ENCODE assay signal across 1 cellular context in the genomic region with DNA sequence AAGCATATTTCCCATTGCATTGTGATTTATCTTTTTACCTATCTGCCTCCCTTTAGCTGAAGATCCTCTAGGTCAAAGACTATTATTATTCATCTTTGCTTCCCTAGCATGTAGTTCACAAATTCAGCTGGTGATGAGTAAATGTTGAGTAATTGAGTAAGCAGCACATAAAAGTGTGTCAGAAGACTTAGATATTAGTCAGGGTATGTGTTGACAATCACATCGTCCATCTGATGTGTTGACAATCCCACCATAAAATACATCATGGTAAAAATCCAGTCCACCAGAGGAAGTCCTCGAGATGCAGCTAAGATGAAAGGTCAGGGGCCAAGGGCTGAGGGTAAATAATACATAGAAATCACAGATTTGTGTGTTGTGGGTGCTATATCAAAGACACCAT.
TF ChIP-seq lines count a peak whose summit lies in the region.

No MANE protein-coding gene starts in this region.

TF ChIP-seq in HepG2, 621 proteins besides CTCF, POLR2A, EP300 and RAD21 (continued from another document and continues in another):
- TF ChIP-seq DZIP1 (CRISPR knock-in tag; IDR thresholded peaks at IDR 0.05) (no peak), ZNF274 (CRISPR knock-in tag; IDR thresholded peaks at IDR 0.05) (no peak), NKX3-1 (CRISPR knock-in tag; IDR thresholded peaks at IDR 0.05) (no peak), AHDC1 (CRISPR knock-in tag; IDR thresholded peaks at IDR 0.05; ENCODE audit: borderline replicate concordance) (peak; percentile 31; the same call in 1 of the 2 replicates), DDIT3 (CRISPR knock-in tag; IDR thresholded peaks at IDR 0.05) (no peak), ZSCAN25 (CRISPR knock-in tag; IDR thresholded peaks at IDR 0.05) (no peak), MED1 (CRISPR knock-in tag; IDR thresholded peaks at IDR 0.05) (peak; percentile 36; the same call in 1 of the 2 replicates), HMG20A (CRISPR knock-in tag; IDR thresholded peaks at IDR 0.05; ENCODE audit: borderline replicate concordance) (peak; percentile 54; the same call in 1 of the 2 replicates), YEATS4 (CRISPR knock-in tag; IDR thresholded peaks at IDR 0.05; ENCODE audit: borderline replicate concordance) (no peak), RARA (CRISPR knock-in tag; IDR thresholded peaks at IDR 0.05) (peak; percentile 59; the same call in 1 of the 2 replicates), ZC3H13 (CRISPR knock-in tag; IDR thresholded peaks at IDR 0.05) (no peak)
- TF ChIP-seq, protein P1, sequence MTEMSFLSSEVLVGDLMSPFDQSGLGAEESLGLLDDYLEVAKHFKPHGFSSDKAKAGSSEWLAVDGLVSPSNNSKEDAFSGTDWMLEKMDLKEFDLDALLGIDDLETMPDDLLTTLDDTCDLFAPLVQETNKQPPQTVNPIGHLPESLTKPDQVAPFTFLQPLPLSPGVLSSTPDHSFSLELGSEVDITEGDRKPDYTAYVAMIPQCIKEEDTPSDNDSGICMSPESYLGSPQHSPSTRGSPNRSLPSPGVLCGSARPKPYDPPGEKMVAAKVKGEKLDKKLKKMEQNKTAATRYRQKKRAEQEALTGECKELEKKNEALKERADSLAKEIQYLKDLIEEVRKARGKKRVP (CRISPR knock-in tag; IDR thresholded peaks at IDR 0.05): peak in 1 of 2 experiments; percentile 63; a peak in 2 of 4 replicates
- TF ChIP-seq, protein P2, sequence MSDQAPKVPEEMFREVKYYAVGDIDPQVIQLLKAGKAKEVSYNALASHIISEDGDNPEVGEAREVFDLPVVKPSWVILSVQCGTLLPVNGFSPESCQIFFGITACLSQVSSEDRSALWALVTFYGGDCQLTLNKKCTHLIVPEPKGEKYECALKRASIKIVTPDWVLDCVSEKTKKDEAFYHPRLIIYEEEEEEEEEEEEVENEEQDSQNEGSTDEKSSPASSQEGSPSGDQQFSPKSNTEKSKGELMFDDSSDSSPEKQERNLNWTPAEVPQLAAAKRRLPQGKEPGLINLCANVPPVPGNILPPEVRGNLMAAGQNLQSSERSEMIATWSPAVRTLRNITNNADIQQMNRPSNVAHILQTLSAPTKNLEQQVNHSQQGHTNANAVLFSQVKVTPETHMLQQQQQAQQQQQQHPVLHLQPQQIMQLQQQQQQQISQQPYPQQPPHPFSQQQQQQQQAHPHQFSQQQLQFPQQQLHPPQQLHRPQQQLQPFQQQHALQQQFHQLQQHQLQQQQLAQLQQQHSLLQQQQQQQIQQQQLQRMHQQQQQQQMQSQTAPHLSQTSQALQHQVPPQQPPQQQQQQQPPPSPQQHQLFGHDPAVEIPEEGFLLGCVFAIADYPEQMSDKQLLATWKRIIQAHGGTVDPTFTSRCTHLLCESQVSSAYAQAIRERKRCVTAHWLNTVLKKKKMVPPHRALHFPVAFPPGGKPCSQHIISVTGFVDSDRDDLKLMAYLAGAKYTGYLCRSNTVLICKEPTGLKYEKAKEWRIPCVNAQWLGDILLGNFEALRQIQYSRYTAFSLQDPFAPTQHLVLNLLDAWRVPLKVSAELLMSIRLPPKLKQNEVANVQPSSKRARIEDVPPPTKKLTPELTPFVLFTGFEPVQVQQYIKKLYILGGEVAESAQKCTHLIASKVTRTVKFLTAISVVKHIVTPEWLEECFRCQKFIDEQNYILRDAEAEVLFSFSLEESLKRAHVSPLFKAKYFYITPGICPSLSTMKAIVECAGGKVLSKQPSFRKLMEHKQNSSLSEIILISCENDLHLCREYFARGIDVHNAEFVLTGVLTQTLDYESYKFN (CRISPR knock-in tag; conservative IDR thresholded peaks at IDR 0.05): no peak
- TF ChIP-seq, protein P3, sequence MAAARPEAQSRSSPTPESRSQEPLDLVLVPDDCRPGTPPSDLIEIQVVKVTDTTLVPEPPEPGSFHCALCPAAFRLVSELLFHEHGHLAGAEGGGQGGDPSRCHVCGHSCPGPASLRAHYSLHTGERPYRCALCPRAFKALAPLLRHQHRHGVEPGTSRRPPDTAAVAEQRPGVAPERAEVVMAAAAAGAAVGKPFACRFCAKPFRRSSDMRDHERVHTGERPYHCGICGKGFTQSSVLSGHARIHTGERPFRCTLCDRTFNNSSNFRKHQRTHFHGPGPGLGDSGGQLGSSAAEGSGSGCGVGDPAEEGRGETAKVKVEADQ (CRISPR knock-in tag; IDR thresholded peaks at IDR 0.05; ENCODE audit: borderline replicate concordance): no peak
- TF ChIP-seq, protein P4, sequence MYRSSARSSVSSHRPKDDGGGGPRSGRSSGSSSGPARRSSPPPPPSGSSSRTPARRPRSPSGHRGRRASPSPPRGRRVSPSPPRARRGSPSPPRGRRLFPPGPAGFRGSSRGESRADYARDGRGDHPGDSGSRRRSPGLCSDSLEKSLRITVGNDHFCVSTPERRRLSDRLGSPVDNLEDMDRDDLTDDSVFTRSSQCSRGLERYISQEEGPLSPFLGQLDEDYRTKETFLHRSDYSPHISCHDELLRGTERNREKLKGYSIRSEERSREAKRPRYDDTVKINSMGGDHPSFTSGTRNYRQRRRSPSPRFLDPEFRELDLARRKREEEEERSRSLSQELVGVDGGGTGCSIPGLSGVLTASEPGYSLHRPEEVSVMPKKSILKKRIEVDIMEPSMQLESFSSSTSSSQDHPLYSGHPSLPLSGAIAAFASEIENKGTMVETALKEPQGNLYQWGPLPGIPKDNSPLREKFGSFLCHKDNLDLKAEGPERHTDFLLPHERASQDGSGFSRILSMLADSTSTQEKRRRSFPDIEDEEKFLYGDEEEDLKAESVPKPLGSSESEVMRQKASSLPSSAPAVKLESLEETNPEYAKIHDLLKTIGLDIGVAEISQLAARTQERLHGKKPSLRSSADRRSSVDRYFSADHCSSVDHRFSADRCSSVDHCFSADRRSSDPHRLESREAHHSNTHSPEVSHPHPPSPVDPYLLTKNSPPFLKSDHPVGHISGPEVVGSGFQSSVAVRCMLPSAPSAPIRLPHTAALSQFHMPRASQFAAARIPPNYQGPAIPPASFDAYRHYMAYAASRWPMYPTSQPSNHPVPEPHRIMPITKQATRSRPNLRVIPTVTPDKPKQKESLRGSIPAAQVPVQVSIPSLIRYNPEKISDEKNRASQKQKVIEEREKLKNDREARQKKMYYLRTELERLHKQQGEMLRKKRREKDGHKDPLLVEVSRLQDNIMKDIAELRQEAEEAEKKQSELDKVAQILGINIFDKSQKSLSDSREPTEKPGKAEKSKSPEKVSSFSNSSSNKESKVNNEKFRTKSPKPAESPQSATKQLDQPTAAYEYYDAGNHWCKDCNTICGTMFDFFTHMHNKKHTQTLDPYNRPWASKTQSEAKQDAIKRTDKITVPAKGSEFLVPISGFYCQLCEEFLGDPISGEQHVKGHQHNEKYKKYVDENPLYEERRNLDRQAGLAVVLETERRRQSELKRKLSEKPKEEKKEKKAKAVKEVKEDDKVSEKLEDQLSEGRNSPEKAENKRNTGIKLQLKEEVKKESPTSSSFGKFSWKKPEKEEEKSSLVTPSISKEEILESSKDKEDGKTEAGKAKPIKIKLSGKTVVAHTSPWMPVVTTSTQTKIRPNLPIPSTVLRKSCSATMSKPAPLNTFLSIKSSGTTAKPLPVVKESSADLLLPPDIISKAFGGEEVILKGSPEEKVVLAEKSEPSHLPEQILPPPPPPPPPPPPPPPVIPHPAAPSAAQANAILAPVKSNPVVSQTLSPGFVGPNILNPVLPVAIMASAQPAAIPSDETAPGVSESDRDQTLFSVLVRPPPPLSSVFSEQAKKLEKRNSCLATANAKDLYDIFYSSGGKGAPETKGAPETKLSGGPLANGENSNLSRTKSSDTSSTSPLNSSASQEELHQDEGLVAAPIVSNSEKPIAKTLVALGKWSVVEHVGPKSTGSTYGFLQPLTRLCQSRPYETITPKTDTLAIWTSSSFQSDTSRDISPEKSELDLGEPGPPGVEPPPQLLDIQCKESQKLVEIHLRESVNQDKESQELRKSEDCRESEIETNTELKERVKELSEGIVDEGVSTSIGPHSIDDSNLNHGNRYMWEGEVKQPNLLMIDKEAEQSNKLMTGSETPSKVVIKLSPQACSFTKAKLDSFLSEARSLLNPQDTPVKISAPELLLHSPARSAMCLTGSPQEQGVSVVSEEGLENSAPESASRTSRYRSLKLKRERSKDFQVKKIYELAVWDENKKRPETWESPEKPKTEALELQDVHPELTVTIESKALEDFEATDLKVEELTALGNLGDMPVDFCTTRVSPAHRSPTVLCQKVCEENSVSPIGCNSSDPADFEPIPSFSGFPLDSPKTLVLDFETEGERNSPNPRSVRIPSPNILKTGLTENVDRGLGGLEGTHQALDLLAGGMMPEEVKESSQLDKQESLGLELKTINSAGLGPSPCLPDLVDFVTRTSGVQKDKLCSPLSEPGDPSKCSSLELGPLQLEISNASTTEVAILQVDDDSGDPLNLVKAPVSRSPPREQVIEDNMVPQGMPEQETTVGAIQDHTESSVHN (CRISPR knock-in tag; IDR thresholded peaks at IDR 0.05): no peak
- TF ChIP-seq, protein P5, sequence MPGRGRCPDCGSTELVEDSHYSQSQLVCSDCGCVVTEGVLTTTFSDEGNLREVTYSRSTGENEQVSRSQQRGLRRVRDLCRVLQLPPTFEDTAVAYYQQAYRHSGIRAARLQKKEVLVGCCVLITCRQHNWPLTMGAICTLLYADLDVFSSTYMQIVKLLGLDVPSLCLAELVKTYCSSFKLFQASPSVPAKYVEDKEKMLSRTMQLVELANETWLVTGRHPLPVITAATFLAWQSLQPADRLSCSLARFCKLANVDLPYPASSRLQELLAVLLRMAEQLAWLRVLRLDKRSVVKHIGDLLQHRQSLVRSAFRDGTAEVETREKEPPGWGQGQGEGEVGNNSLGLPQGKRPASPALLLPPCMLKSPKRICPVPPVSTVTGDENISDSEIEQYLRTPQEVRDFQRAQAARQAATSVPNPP (CRISPR knock-in tag; IDR thresholded peaks at IDR 0.05): no peak
